In the genomic region with DNA sequence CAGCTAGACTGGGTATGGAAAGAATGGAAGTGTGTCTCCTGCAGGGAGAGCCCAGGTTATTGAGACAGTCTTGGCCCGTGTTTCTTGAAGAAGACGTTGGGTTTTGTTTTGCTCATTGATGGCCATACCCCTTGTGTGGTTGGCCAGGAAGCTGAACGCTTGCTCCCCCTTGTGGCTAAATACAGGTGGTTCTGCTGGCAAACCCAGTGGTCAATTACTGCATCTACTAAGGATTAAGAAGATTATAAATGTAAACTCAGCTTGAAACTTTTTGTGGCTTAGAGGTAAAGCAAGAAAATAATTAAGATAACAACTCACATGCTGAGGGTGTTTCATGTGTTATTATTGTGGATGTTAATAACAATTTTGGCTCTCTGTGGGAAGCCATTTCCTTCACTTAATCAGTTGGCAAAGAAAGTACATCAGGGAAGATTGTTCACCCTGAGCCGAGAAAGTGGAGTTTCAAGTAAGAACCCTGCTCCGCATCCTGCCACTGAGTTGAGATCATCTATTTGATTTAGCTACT, we compare ENCODE assay signal across 8 cellular contexts.
DNase-seq lines count a peak whose midpoint lies in the region; ATAC-seq, FAIRE-seq and TF ChIP-seq lines count a peak whose summit lies in the region.

No MANE protein-coding gene starts in this region.

- H3K27ac ChIP-seq in heart right ventricle: no peak overlapping the region

- peaks cover 0 to 8% (median 0%) of the 10 kb centered on the region in 9 donors for H3K4me1 ChIP-seq in heart right ventricle

- H3K4me3 ChIP-seq in heart right ventricle: no peak overlapping the region

- peak; percentile 57 to 87 (median 78) for TF ChIP-seq CTCF in heart right ventricle (IDR thresholded peaks at IDR 0.05)

- in situ Hi-C loops in KBM-7 (cut with MboI; ENCODE audit: low pct_unique_long_range_greater_than_20kb, low sequenced_read_pairs): no loop called here

- ATAC-seq in GM21390 (IDR thresholded peaks at IDR 0.05; ENCODE audit: unreplicated experiment) (peak; percentile 83), heart right ventricle (peak; percentile 47 to 83 (median 64))

- no peaks in the 10 kb centered on the region for H3K9me3 ChIP-seq in heart right ventricle

- H3K27me3 ChIP-seq in heart right ventricle: no peaks in the 10 kb centered on the region

- no peak for FAIRE-seq in RCC 7860 (lab: Jason Lieb, UNC)

- intact Hi-C loops in heart right ventricle (cut with DNase I): loop anchor here in 3 of 10 donors (5.0 to 10.0 kb wide), 3 partner anchors 59 to 186 kb away; no protein-coding TSS in a partner anchor

- 23 to 30% methylated on average over 5 of the region's 5 CpGs for WGBS in heart right ventricle, 2 donors

- DNase-seq in DMS 273 (lab: John Stamatoyannopoulos, UW; ENCODE audit: unreplicated experiment) (peak; percentile 84), KBM-7 (peak; percentile 73), RCC 7860 (ENCODE audit: low spot score) (peak; percentile 27), heart right ventricle (peak in 1 of 2 donors; percentile 42), putamen (ENCODE audit: low spot score) (peak; percentile 70), cerebellar nuclear complex (lab: John Stamatoyannopoulos, UW) (no peak)
- DNase-seq in activated naive CD4-positive, alpha-beta T cell treated with anti-CD3 and anti-CD28 coated beads, Interleukin-2, amount 50 U/mL, for 16 hours: peak; percentile 41

- H3K36me3 ChIP-seq in heart right ventricle: no peaks in the 10 kb centered on the region

Comparison
In these comparisons a context has a peak if more than half of its experiments do, and no peak if none do; other contexts are left out.
1. DNase-seq: peak in DMS 273 (single experiment), KBM-7 (single experiment), RCC 7860 (single experiment), activated naive CD4-positive, alpha-beta T cell treated with anti-CD3 and anti-CD28 coated beads, Interleukin-2, amount 50 U/mL, for 16 hours (single experiment) and putamen (single experiment); none in cerebellar nuclear complex (0 of 2).